ENCODE assay signal across 16 cellular contexts in genomic region chr14:79415726-79416125, GRCh38.
"Had no signal": no experiment of that assay in that cellular context is flagged by ENCODE, and none has a peak within 500 bp of the region (broad histone marks: within the 10 kb centered on the region; RNA-seq: fewer than 3 reads in every experiment).

No MANE protein-coding gene starts in this region.

- H3K4me3 ChIP-seq: coronary artery, gastroesophageal sphincter, right atrium auricular region, sigmoid colon had no signal

- H3K36me3 ChIP-seq: gastroesophageal sphincter, right atrium auricular region, sigmoid colon had no signal

- DNase-seq: effector CD4-positive, alpha-beta T cell; endodermal cell; immature natural killer cell; mammary epithelial cell; natural killer cell; posterior cingulate gyrus; sigmoid colon; small intestine; stimulated activated CD4-positive, alpha-beta T cell treated with anti-CD3 and anti-CD28 coated beads, Interleukin-2, amount 100 ng/mL, for 48 hours; stimulated activated naive CD4-positive, alpha-beta T cell treated with Interleukin-2 at 50 U/mL for 16 hours; trophoblast cell had no signal

- FAIRE-seq: endothelial cell of umbilical vein, small intestine, urothelium cell line had no signal

- ATAC-seq: gastroesophageal sphincter, natural killer cell had no signal

- H3K27me3 ChIP-seq: gastroesophageal sphincter, right atrium auricular region, sigmoid colon had no signal
